2 cellular contexts compared by ENCODE assay signal in genomic region chr9:95229230-95229933, GRCh38.
TF ChIP-seq lines count a peak whose summit lies in the region.

No MANE protein-coding gene starts in this region.

TF ChIP-seq in K562, 482 proteins besides CTCF, POLR2A, EP300 and RAD21 (continued from another document):
- TF ChIP-seq ZNF512 (tag; IDR thresholded peaks at IDR 0.05) (no peak), RCOR1 (IDR thresholded peaks at IDR 0.05; ENCODE audit: borderline replicate concordance in 1 of 2, low read depth in 2 of 2, low read length in 2 of 2) (no peak), ZBTB7A (IDR thresholded peaks at IDR 0.05; ENCODE audit: borderline replicate concordance, control insufficient read depth, low read depth, low read length) (no peak), PKNOX1 (IDR thresholded peaks at IDR 0.05) (0 out of 2 replicates have a peak, but pooled peaks have one; percentile 16), GABPA (tag; conservative IDR thresholded peaks at IDR 0.05; ENCODE audit: low read depth) (peak; percentile 35; the same call in 1 of the 2 replicates), ESRRA (IDR thresholded peaks at IDR 0.05; ENCODE audit: borderline replicate concordance, low read depth) (peak; percentile 21; the same call in 1 of the 2 replicates), HES1 (IDR thresholded peaks at IDR 0.05; ENCODE audit: low read depth) (peak; percentile 77), PBX2 (CRISPR knock-in tag; IDR thresholded peaks at IDR 0.05; ENCODE audit: low read depth) (no peak), PBX2 (tag; conservative IDR thresholded peaks at IDR 0.05; ENCODE audit: low read depth) (0 out of 2 replicates have a peak, but pooled peaks have one; percentile 16), CEBPG (CRISPR knock-in tag; IDR thresholded peaks at IDR 0.05) (no peak), CEBPG (tag; conservative IDR thresholded peaks at IDR 0.05 in 1 of 2, IDR thresholded peaks at IDR 0.05 in 1 of 2) (no peak), NFIX (CRISPR knock-in tag; IDR thresholded peaks at IDR 0.05; ENCODE audit: low read depth) (no peak)
- TF ChIP-seq, protein P1, sequence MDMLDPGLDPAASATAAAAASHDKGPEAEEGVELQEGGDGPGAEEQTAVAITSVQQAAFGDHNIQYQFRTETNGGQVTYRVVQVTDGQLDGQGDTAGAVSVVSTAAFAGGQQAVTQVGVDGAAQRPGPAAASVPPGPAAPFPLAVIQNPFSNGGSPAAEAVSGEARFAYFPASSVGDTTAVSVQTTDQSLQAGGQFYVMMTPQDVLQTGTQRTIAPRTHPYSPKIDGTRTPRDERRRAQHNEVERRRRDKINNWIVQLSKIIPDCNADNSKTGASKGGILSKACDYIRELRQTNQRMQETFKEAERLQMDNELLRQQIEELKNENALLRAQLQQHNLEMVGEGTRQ (CRISPR knock-in tag; IDR thresholded peaks at IDR 0.05), result peak; percentile 11; the same call in 1 of the 2 replicates

TF ChIP-seq in HepG2, 621 proteins besides CTCF, POLR2A, EP300 and RAD21 (continued from another document):
- TF ChIP-seq PBX2 (CRISPR knock-in tag; IDR thresholded peaks at IDR 0.05) (0 out of 2 replicates have a peak, but pooled peaks have one; percentile 43), ZNF646 (CRISPR knock-in tag; IDR thresholded peaks at IDR 0.05) (peak; percentile 83), FOXA1 (IDR thresholded peaks at IDR 0.05) (no peak), FOXA1 (CRISPR knock-in tag; IDR thresholded peaks at IDR 0.05) (0 out of 2 replicates have a peak, but pooled peaks have one; percentile 27), ARID4A (CRISPR knock-in tag; IDR thresholded peaks at IDR 0.05; ENCODE audit: borderline replicate concordance) (peak; percentile 24; the same call in 1 of the 2 replicates), ZNF772 (CRISPR knock-in tag; IDR thresholded peaks at IDR 0.05) (no peak), MEIS2 (CRISPR knock-in tag; IDR thresholded peaks at IDR 0.05) (0 out of 2 replicates have a peak, but pooled peaks have one; percentile 34), ATF7 (IDR thresholded peaks at IDR 0.05) (no peak), ATF7 (CRISPR knock-in tag; IDR thresholded peaks at IDR 0.05) (no peak), ZNF75D (CRISPR knock-in tag; IDR thresholded peaks at IDR 0.05; ENCODE audit: borderline replicate concordance) (no peak), FOXA3 (CRISPR knock-in tag; IDR thresholded peaks at IDR 0.05) (peak; percentile 35; the same call in 1 of the 2 replicates), GATAD2A (CRISPR knock-in tag; IDR thresholded peaks at IDR 0.05) (0 out of 2 replicates have a peak, but pooled peaks have one; percentile 14), NCOR1 (IDR thresholded peaks at IDR 0.05; ENCODE audit: borderline replicate concordance, low read length) (peak; percentile 26; the same call in 1 of the 2 replicates), ZNF644 (CRISPR knock-in tag; IDR thresholded peaks at IDR 0.05; ENCODE audit: low read depth) (0 out of 2 replicates have a peak, but pooled peaks have one; percentile 13), HNF4A (CRISPR knock-in tag; IDR thresholded peaks at IDR 0.05) (peak; percentile 81), ZBTB43 (CRISPR knock-in tag; conservative IDR thresholded peaks at IDR 0.05) (0 out of 2 replicates have a peak, but pooled peaks have one; percentile 25), PAXIP1 (CRISPR knock-in tag; conservative IDR thresholded peaks at IDR 0.05) (peak; percentile 49; the same call in 1 of the 2 replicates), FIP1L1 (IDR thresholded peaks at IDR 0.05; ENCODE audit: borderline replicate concordance, insufficient read depth, low read depth, low read length) (no peak), ZNF878 (CRISPR knock-in tag; IDR thresholded peaks at IDR 0.05) (no peak)
- TF ChIP-seq, protein P2, sequence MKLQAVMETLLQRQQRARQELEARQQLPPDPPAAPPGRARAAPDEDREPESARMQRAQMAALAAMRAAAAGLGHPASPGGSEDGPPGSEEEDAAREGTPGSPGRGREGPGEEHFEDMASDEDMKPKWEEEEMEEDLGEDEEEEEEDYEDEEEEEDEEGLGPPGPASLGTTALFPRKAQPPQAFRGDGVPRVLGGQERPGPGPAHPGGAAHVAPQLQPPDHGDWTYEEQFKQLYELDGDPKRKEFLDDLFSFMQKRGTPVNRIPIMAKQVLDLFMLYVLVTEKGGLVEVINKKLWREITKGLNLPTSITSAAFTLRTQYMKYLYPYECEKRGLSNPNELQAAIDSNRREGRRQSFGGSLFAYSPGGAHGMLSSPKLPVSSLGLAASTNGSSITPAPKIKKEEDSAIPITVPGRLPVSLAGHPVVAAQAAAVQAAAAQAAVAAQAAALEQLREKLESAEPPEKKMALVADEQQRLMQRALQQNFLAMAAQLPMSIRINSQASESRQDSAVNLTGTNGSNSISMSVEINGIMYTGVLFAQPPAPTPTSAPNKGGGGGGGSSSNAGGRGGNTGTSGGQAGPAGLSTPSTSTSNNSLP (IDR thresholded peaks at IDR 0.05; ENCODE audit: low read depth, low read length), result peak; percentile 36; the same call in 1 of the 2 replicates
- TF ChIP-seq, protein P3, sequence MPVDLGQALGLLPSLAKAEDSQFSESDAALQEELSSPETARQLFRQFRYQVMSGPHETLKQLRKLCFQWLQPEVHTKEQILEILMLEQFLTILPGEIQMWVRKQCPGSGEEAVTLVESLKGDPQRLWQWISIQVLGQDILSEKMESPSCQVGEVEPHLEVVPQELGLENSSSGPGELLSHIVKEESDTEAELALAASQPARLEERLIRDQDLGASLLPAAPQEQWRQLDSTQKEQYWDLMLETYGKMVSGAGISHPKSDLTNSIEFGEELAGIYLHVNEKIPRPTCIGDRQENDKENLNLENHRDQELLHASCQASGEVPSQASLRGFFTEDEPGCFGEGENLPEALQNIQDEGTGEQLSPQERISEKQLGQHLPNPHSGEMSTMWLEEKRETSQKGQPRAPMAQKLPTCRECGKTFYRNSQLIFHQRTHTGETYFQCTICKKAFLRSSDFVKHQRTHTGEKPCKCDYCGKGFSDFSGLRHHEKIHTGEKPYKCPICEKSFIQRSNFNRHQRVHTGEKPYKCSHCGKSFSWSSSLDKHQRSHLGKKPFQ (CRISPR knock-in tag; IDR thresholded peaks at IDR 0.05; ENCODE audit: insufficient replicate concordance), result no peak
